20 cellular contexts compared by ENCODE assay signal in the genomic region with DNA sequence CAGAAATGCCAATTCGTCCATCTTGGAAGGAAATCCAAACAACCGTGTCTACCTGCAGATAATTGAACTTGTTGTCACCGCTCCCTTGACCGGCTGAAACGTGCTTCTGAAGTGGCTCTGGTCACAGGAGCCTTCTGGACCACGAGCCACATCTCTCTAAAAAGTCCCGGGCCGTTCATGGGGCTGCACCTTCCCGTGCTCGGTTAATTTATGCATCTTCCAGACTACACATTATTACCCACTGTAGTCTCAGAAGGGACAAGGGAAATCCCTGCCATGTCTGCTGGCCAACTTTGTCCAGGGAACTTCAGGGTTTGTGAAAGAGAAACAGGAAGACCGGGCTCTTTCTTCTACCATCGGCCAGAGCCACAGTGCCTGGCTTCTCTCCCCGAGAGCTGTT.
"Had no signal": no experiment of that assay in that cellular context is flagged by ENCODE, and none has a peak within 500 bp of the region (broad histone marks: within the 10 kb centered on the region; RNA-seq: fewer than 3 reads in every experiment).

No MANE protein-coding gene starts in this region.

- ATAC-seq: heart right ventricle, left lobe of liver, natural killer cell, psoas muscle had no signal

- DNase-seq: activated CD4-positive, alpha-beta T cell treated with anti-CD3 and anti-CD28 coated beads for 4 hours; activated CD4-positive, alpha-beta T cell treated with anti-CD3 and anti-CD28 coated beads, Interleukin-2, amount 50 U/mL, for 48 hours; activated CD8-positive, alpha-beta memory T cell treated with anti-CD3 and anti-CD28 coated beads, Interleukin-2, amount 50 U/mL, for 4 hours; activated gamma-delta T cell; activated naive CD4-positive, alpha-beta T cell treated with anti-CD3 and anti-CD28 coated beads, Interleukin-2, amount 10 ng/mL, durations not matched to agents 7 days and 5 days; activated naive CD8-positive, alpha-beta T cell treated with anti-CD3 and anti-CD28 coated beads, Interleukin-2, amount 10 ng/mL, durations not matched to agents 7 days and 5 days; activated T-cell treated with anti-CD3 and anti-CD28 coated beads, Interleukin-2, amount 50 U/mL, for 24 hours; effector memory CD4-positive, alpha-beta T cell; heart right ventricle; kidney glomerular epithelial cell; natural killer cell; occipital lobe; psoas muscle; stimulated activated CD4-positive, alpha-beta T cell treated with anti-CD3 and anti-CD28 coated beads, Interleukin-15, amount 100 ng/mL, for 24 hours; stimulated activated CD4-positive, alpha-beta T cell treated with anti-CD3 and anti-CD28 coated beads, Interleukin-2, amount 100 ng/mL, for 24 hours; stimulated activated naive B cell treated with anti-CD40 and anti-IgM and Interleukin-4, amounts not matched to agents 10 μg/mL and 1 μg/mL and 100 μg/mL, for 72 hours; T-helper 9 cell had no signal

- FAIRE-seq: endothelial cell of umbilical vein, TTC549 had no signal
